ENCODE assay signal across 1 cellular context in genomic region chr1:234871710-234872262, GRCh38.
TF ChIP-seq lines count a peak whose summit lies in the region.

No MANE protein-coding gene starts in this region.

TF ChIP-seq in SK-N-SH, 30 proteins besides CTCF, POLR2A, EP300 and RAD21 (continued from another document):
- TF ChIP-seq PBX3 (IDR thresholded peaks at IDR 0.05) = no peak
- no peak for TF ChIP-seq FOXJ3 (CRISPR knock-in tag; IDR thresholded peaks at IDR 0.05)
- TF ChIP-seq NFIC (IDR thresholded peaks at IDR 0.05; ENCODE audit: borderline replicate concordance) = no peak
- no peak for TF ChIP-seq EZH2phosphoT487 (IDR thresholded peaks at IDR 0.05; ENCODE audit: borderline replicate concordance, low read depth)
- no peak for TF ChIP-seq ZBTB33 (IDR thresholded peaks at IDR 0.05; ENCODE audit: borderline replicate concordance, low read depth)
